Comparison of ENCODE assay signal across 17 cellular contexts in genomic region chr14:92631098-92631497, GRCh38.
"Had no signal": no experiment of that assay in that cellular context is flagged by ENCODE, and none has a peak within 500 bp of the region (broad histone marks: within the 10 kb centered on the region; RNA-seq: fewer than 3 reads in every experiment).

No MANE protein-coding gene starts in this region.

- H3K27ac Mint-ChIP-seq: endodermal cell, mesothelial cell of epicardium, nephron had no signal

- ATAC-seq: foreskin keratinocyte, left lobe of liver, sciatic nerve had no signal

- DNase-seq: colonic mucosa; effector CD4-positive, alpha-beta T cell; endodermal cell; erythroblast; foreskin keratinocyte; mammary epithelial cell; spleen; stimulated activated CD4-positive, alpha-beta T cell treated with anti-CD3 and anti-CD28 coated beads, Interleukin-15, amount 100 ng/mL, for 24 hours; stimulated activated CD4-positive, alpha-beta T cell treated with anti-CD3 and anti-CD28 coated beads, Interleukin-1b, Interleukin-23, amount 100 ng/mL, for 48 hours; stimulated activated CD4-positive, alpha-beta T cell treated with anti-CD3 and anti-CD28 coated beads, Interleukin-4, amount 100 ng/mL, for 24 hours; stimulated activated naive CD4-positive, alpha-beta T cell; stomach; trophoblast cell had no signal

- H3K4me1 Mint-ChIP-seq: endodermal cell, mesothelial cell of epicardium, nephron had no signal

- H3K4me3 Mint-ChIP-seq: endodermal cell, mesothelial cell of epicardium, nephron had no signal
